ENCODE assay signal across 27 cellular contexts in genomic region chr14:34103176-34103575, GRCh38.
"Had no signal": no experiment of that assay in that cellular context is flagged by ENCODE, and none has a peak within 500 bp of the region (broad histone marks: within the 10 kb centered on the region; RNA-seq: fewer than 3 reads in every experiment).

No MANE protein-coding gene starts in this region.

- H3K4me3 Mint-ChIP-seq: activated CD4-positive, alpha-beta memory T cell treated with anti-CD3 and anti-CD28 coated beads, Interleukin-2, amount 10 ng/mL, durations not matched to agents 7 days and 5 days; activated CD4-positive, alpha-beta T cell treated with anti-CD3 and anti-CD28 coated beads, Interleukin-2, amount 10 ng/mL, durations not matched to agents 7 days and 5 days; activated naive CD4-positive, alpha-beta T cell treated with anti-CD3 and anti-CD28 coated beads, Interleukin-2, amount 50 U/mL, for 24 hours; activated naive CD8-positive, alpha-beta T cell treated with anti-CD3 and anti-CD28 coated beads, Interleukin-2, amount 50 U/mL, for 24 hours; activated T-cell treated with anti-CD3 and anti-CD28 coated beads, Interleukin-2, amount 50 U/mL, for 4 hours; central memory CD8-positive, alpha-beta T cell; dendritic cell treated with granulocyte-macrophage colony-stimulating factor and Interleukin-4, amounts not matched to agents 40 ng/mL and 50 ng/mL, for 4 days; natural killer cell; stimulated activated naive B cell treated with anti-CD40 and anti-IgM and Interleukin-4, amounts not matched to agents 10 μg/mL and 1 μg/mL and 100 μg/mL, for 72 hours; WTC11 had no signal

- H3K36me3 ChIP-seq: gastrocnemius medialis, neutrophil, sigmoid colon, stomach, tibial nerve had no signal

- H3K9me3 Mint-ChIP-seq: activated CD4-positive, alpha-beta memory T cell treated with anti-CD3 and anti-CD28 coated beads, Interleukin-2, amount 10 ng/mL, durations not matched to agents 7 days and 5 days; activated CD4-positive, alpha-beta T cell treated with anti-CD3 and anti-CD28 coated beads, Interleukin-2, amount 10 ng/mL, durations not matched to agents 7 days and 5 days; activated naive CD4-positive, alpha-beta T cell treated with anti-CD3 and anti-CD28 coated beads, Interleukin-2, amount 50 U/mL, for 24 hours; activated naive CD8-positive, alpha-beta T cell treated with anti-CD3 and anti-CD28 coated beads, Interleukin-2, amount 50 U/mL, for 24 hours; activated T-cell treated with anti-CD3 and anti-CD28 coated beads, Interleukin-2, amount 50 U/mL, for 4 hours; activated T-helper 2 cell treated with anti-CD3 and anti-CD28 coated beads, Interferon-gamma antibody, Interleukin-2, Interleukin-4, amounts not matched to agents 10 μg/mL and 5 μg/mL and 100 μg/mL, durations not matched to agents 14 hours and 24 hours and 36 hours; central memory CD8-positive, alpha-beta T cell; dendritic cell treated with granulocyte-macrophage colony-stimulating factor and Interleukin-4, amounts not matched to agents 40 ng/mL and 50 ng/mL, for 4 days; natural killer cell; stimulated activated naive B cell treated with anti-CD40 and anti-IgM and Interleukin-4, amounts not matched to agents 10 μg/mL and 1 μg/mL and 100 μg/mL, for 72 hours; WTC11 had no signal

- H3K27ac Mint-ChIP-seq: activated CD4-positive, alpha-beta memory T cell treated with anti-CD3 and anti-CD28 coated beads, Interleukin-2, amount 10 ng/mL, durations not matched to agents 7 days and 5 days; activated CD4-positive, alpha-beta T cell treated with anti-CD3 and anti-CD28 coated beads, Interleukin-2, amount 10 ng/mL, durations not matched to agents 7 days and 5 days; activated naive CD4-positive, alpha-beta T cell treated with anti-CD3 and anti-CD28 coated beads, Interleukin-2, amount 50 U/mL, for 24 hours; activated naive CD8-positive, alpha-beta T cell treated with anti-CD3 and anti-CD28 coated beads, Interleukin-2, amount 50 U/mL, for 24 hours; activated T-helper 2 cell treated with anti-CD3 and anti-CD28 coated beads, Interferon-gamma antibody, Interleukin-2, Interleukin-4, amounts not matched to agents 10 μg/mL and 5 μg/mL and 100 μg/mL, durations not matched to agents 14 hours and 24 hours and 36 hours; dendritic cell treated with granulocyte-macrophage colony-stimulating factor and Interleukin-4, amounts not matched to agents 40 ng/mL and 50 ng/mL, for 4 days; natural killer cell; progenitor cell of endocrine pancreas; stimulated activated naive B cell treated with anti-CD40 and anti-IgM and Interleukin-4, amounts not matched to agents 10 μg/mL and 1 μg/mL and 100 μg/mL, for 72 hours; WTC11 had no signal

- H3K4me1 ChIP-seq: tibial nerve had no signal

- H3K27me3 Mint-ChIP-seq: activated CD4-positive, alpha-beta memory T cell treated with anti-CD3 and anti-CD28 coated beads, Interleukin-2, amount 10 ng/mL, durations not matched to agents 7 days and 5 days; activated naive CD4-positive, alpha-beta T cell treated with anti-CD3 and anti-CD28 coated beads, Interleukin-2, amount 50 U/mL, for 24 hours; activated naive CD8-positive, alpha-beta T cell treated with anti-CD3 and anti-CD28 coated beads, Interleukin-2, amount 50 U/mL, for 24 hours; central memory CD8-positive, alpha-beta T cell; dendritic cell treated with granulocyte-macrophage colony-stimulating factor and Interleukin-4, amounts not matched to agents 40 ng/mL and 50 ng/mL, for 4 days; stimulated activated naive B cell treated with anti-CD40 and anti-IgM and Interleukin-4, amounts not matched to agents 10 μg/mL and 1 μg/mL and 100 μg/mL, for 72 hours had no signal

- H3K27ac ChIP-seq: gastrocnemius medialis, hepatocyte, neutrophil, sigmoid colon, stomach, tibial nerve had no signal

- H3K36me3 Mint-ChIP-seq: activated naive CD4-positive, alpha-beta T cell treated with anti-CD3 and anti-CD28 coated beads, Interleukin-2, amount 50 U/mL, for 24 hours; natural killer cell; stimulated activated naive B cell treated with anti-CD40 and anti-IgM and Interleukin-4, amounts not matched to agents 10 μg/mL and 1 μg/mL and 100 μg/mL, for 72 hours; WTC11 had no signal

- H3K4me3 ChIP-seq: gastrocnemius medialis, hepatocyte, sigmoid colon, stomach, tibial nerve had no signal

- H2AFZ ChIP-seq: hepatocyte had no signal

- H3K9me3 ChIP-seq: gastrocnemius medialis, neutrophil, sigmoid colon, stomach, tibial nerve had no signal

- ATAC-seq: activated naive CD8-positive, alpha-beta T cell treated with anti-CD3 and anti-CD28 coated beads, Interleukin-2, amount 50 U/mL, for 24 hours; activated T-cell treated with anti-CD3 and anti-CD28 coated beads, Interleukin-2, amount 50 U/mL, for 4 hours; gastrocnemius medialis; natural killer cell; stimulated activated naive B cell treated with anti-CD40 and anti-IgM and Interleukin-4, amounts not matched to agents 10 μg/mL and 1 μg/mL and 100 μg/mL, for 72 hours; WTC11 had no signal

- DNase-seq: activated CD4-positive, alpha-beta memory T cell treated with anti-CD3 and anti-CD28 coated beads, Interleukin-2, amount 10 ng/mL, durations not matched to agents 7 days and 5 days; activated CD4-positive, alpha-beta T cell treated with anti-CD3 and anti-CD28 coated beads for 1 hour; activated CD4-positive, alpha-beta T cell treated with anti-CD3 and anti-CD28 coated beads, Interleukin-2, amount 10 ng/mL, durations not matched to agents 7 days and 5 days; activated CD8-positive, alpha-beta memory T cell treated with anti-CD3 and anti-CD28 coated beads, Interleukin-2, amount 50 U/mL, for 48 hours; activated naive CD8-positive, alpha-beta T cell treated with anti-CD3 and anti-CD28 coated beads, Interleukin-2, amount 50 U/mL, for 24 hours; activated T-cell treated with anti-CD3 and anti-CD28 coated beads, Interleukin-2, amount 50 U/mL, for 4 hours; amygdala; effector CD8-positive, alpha-beta T cell; gastrocnemius medialis; glutamatergic neuron; kidney; natural killer cell; sigmoid colon; stimulated activated CD4-positive, alpha-beta T cell treated with anti-CD3 and anti-CD28 coated beads, Interleukin-15, amount 100 ng/mL, for 24 hours; stimulated activated CD4-positive, alpha-beta T cell treated with anti-CD3 and anti-CD28 coated beads, Interleukin-2, amount 100 ng/mL, for 24 hours; stimulated activated naive B cell treated with anti-CD40 and anti-IgM and Interleukin-4, amounts not matched to agents 10 μg/mL and 1 μg/mL and 100 μg/mL, for 72 hours; stomach; T-helper 2 cell had no signal

- H3K4me1 Mint-ChIP-seq: activated naive CD8-positive, alpha-beta T cell treated with anti-CD3 and anti-CD28 coated beads, Interleukin-2, amount 50 U/mL, for 24 hours; central memory CD8-positive, alpha-beta T cell; natural killer cell; stimulated activated naive B cell treated with anti-CD40 and anti-IgM and Interleukin-4, amounts not matched to agents 10 μg/mL and 1 μg/mL and 100 μg/mL, for 72 hours had no signal

- H3K4me2 ChIP-seq: hepatocyte had no signal

- H3K27me3 ChIP-seq: gastrocnemius medialis, hepatocyte, neutrophil, sigmoid colon, stomach, tibial nerve had no signal
